In the genomic region with DNA sequence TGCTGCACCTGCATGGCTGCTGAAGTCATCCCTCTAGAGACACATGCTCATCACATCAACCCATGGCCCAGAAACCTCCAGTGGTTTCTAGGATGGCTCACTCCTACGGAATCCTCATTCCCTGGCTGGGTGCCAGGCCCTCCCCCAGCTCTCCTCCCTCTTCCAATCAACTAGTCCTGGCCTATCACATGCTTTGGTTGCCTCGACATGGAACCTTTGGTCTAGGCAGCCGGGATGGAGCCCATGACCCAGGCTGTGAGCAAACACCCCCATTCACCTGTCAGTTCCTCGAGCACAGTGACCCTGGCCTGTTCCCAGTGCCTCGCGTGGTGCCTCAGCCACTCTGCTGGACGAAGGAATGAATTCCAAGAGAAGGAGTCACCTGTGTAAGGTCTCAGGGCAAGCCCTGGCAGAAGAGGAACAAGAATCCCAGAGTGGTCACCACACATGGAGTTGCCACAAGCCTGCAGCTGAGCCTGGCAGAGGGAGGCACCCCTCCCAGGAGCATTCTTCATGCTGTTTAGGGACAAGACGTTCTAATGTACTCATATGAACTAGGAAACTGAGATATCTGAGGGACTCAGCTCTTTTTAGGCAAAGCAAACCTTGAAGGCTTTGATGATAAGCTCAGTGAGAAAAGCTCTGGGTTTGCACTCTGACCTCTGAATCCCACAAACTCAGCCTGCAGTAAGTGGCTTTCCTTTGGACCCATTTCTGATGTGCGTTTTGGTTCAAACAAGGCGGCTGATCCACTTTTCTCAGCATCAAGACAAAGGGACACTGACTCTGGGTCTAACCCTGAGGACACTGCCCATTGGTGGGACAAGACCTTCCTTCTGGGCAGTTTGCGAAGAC, we compare ENCODE assay signal across 1 cellular context.
TF ChIP-seq lines count a peak whose summit lies in the region.

No MANE protein-coding gene starts in this region.

TF ChIP-seq in SK-N-SH treated with all-trans-retinoic acid at 6 μM for 48 hours, 23 proteins besides CTCF, POLR2A, EP300 and RAD21 (continued from another document):
- TF ChIP-seq SNAI2 (CRISPR knock-in tag; IDR thresholded peaks at IDR 0.05) (no peak), TOX (CRISPR knock-in tag; IDR thresholded peaks at IDR 0.05; ENCODE audit: borderline replicate concordance) (no peak)
TF ChIP-seq in SK-N-SH treated with all-trans-retinoic acid at 6 μM for 48 hours: peak in this region for 0.
